8 cellular contexts compared by ENCODE assay signal in the genomic region with DNA sequence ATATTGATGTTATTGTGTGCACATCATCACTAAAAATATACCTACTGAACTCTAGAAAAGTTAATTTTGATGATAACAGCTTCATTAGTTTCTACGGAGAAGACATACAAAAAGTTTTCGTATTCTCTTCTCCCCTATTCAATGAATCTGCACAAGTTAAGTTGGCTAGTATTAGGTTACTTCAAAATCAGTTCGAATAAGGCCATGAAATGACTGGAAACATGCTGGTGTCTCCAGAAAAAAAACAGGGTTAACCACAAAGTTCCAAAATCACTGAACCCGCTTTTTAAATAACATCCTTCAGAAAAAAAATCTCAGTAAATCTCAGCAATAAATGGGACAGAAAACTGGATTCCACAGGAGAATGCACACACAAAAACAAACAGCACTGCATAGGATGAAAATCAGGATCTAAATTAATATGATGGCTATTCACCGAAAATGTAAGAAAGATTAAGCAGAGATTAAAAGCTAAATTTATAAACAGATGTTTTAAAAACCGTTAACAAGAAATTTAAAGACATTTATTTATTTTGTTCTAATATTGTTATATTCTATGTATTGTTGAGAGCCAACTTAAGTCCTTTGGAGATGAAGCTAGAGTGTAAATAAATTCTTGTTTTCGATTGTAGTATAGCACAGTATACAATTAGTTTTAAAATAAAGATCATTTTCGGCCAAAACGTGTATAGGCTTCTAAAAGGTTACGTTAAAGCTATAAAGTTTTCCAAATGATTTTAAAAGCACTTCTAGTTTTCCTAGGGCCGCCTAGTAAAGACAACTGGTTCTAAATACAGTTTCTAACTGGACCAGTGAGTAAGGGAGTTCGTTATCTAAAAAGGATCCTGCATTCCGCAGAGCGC. TPM values are rescaled to one million over a fixed set of nuclear protein-coding genes. Genes with fewer than 3 reads are reported as not detected.
DNase-seq lines count a peak whose midpoint lies in the region; ATAC-seq and TF ChIP-seq lines count a peak whose summit lies in the region.

No MANE protein-coding gene starts in this region.

- ATAC-seq in activated naive CD4-positive, alpha-beta T cell treated with anti-CD3 and anti-CD28 coated beads, Interleukin-2, amount 50 U/mL, for 72 hours = no peak
- no peak for ATAC-seq in HG03139 (IDR thresholded peaks at IDR 0.05; ENCODE audit: unreplicated experiment)

- H3K27me3 Mint-ChIP-seq in activated naive CD4-positive, alpha-beta T cell treated with anti-CD3 and anti-CD28 coated beads for 36 hours (ENCODE audit: low read depth) = peaks cover 34% of the 10 kb centered on the region

- H3K4me1 Mint-ChIP-seq in activated naive CD4-positive, alpha-beta T cell treated with anti-CD3 and anti-CD28 coated beads for 36 hours (ENCODE audit: low read depth) = peaks cover 6% of the 10 kb centered on the region

- H3K27ac ChIP-seq in breast epithelium (no peak overlapping the region), mesodermal cell (ENCODE audit: low read depth, low read length, severe bottlenecking) (no peak overlapping the region), thymus (ENCODE audit: low read depth) (no peak overlapping the region)

- H3K9me3 Mint-ChIP-seq in activated naive CD4-positive, alpha-beta T cell treated with anti-CD3 and anti-CD28 coated beads for 36 hours = no peaks in the 10 kb centered on the region
- H3K9me3 Mint-ChIP-seq in activated naive CD4-positive, alpha-beta T cell treated with anti-CD3 and anti-CD28 coated beads, Interleukin-2, amount 50 U/mL, for 72 hours = no peaks in the 10 kb centered on the region

- no peak for DNase-seq in activated naive CD4-positive, alpha-beta T cell treated with anti-CD3 and anti-CD28 coated beads for 36 hours
- no peak for DNase-seq in activated naive CD4-positive, alpha-beta T cell treated with anti-CD3 and anti-CD28 coated beads, Interleukin-2, amount 50 U/mL, for 72 hours (ENCODE audit: low spot score in 2 of 2)
- DNase-seq in breast epithelium (ENCODE audit: low spot score in 2 of 2) (no peak), A172 (ENCODE audit: low spot score) (no peak), head of caudate nucleus (no peak)

- peak overlapping the region; percentile 82 for H3K4me3 Mint-ChIP-seq in activated naive CD4-positive, alpha-beta T cell treated with anti-CD3 and anti-CD28 coated beads for 36 hours

- intact Hi-C loops in activated naive CD4-positive, alpha-beta T cell treated with anti-CD3 and anti-CD28 coated beads for 36 hours (cut with micrococcal nuclease) = loop anchor here (1.0 to 5.0 kb wide), 4 partner anchors 91 to 649 kb away; no protein-coding TSS in a partner anchor
- intact Hi-C loops in breast epithelium (cut with DNase I; ENCODE audit: low total_unique reads) (no loop called here), head of caudate nucleus (cut with DNase I) (loop anchor here (2.0 to 5.0 kb wide), 2 partner anchors 41 to 149 kb away; no protein-coding TSS in a partner anchor)

- H3K27ac Mint-ChIP-seq in activated naive CD4-positive, alpha-beta T cell treated with anti-CD3 and anti-CD28 coated beads for 36 hours = no peak overlapping the region
- H3K27ac Mint-ChIP-seq in activated naive CD4-positive, alpha-beta T cell treated with anti-CD3 and anti-CD28 coated beads, Interleukin-2, amount 50 U/mL, for 72 hours = no peak overlapping the region

- CTCF ChIA-PET in activated naive CD4-positive, alpha-beta T cell treated with anti-CD3 and anti-CD28 coated beads for 36 hours (lab: Charles Lee) = interaction anchor here (0.9 to 7.8 kb wide), 18 partner anchors 8 to 207 kb away, joined by 3 to 309 read pairs (median 6); a partner anchor contains a TSS

- 0 to 31% methylated on average over 3 to 8 of the region's 14 CpGs for WGBS in mesodermal cell (ENCODE audit: insufficient coverage in 2 of 2), 2 experiments
- 56% methylated on average over 14 of the region's 14 CpGs for WGBS in thymus

- H3K9me3 ChIP-seq in breast epithelium (no peaks in the 10 kb centered on the region), mesodermal cell (ENCODE audit: control insufficient read depth, low read length) (no peaks in the 10 kb centered on the region), thymus (ENCODE audit: control insufficient read depth) (no peaks in the 10 kb centered on the region)

- H3K4me1 ChIP-seq in breast epithelium (no peaks in the 10 kb centered on the region), mesodermal cell (ENCODE audit: control insufficient read depth, insufficient read depth, low read length, poor library complexity, severe bottlenecking) (no peaks in the 10 kb centered on the region), thymus (ENCODE audit: control insufficient read depth, insufficient read depth, low read length) (peaks cover 5% of the 10 kb centered on the region)

- no peak for TF ChIP-seq CTCF in breast epithelium (IDR thresholded peaks at IDR 0.05)

- H3K36me3 ChIP-seq in breast epithelium (no peaks in the 10 kb centered on the region), mesodermal cell (ENCODE audit: control insufficient read depth, insufficient read depth, low read length) (no peaks in the 10 kb centered on the region), thymus (ENCODE audit: control insufficient read depth, insufficient read depth) (no peaks in the 10 kb centered on the region)

- H3K4me3 ChIP-seq in breast epithelium = peak overlapping the region in 2 of 3 donors; percentile 61 to 79
- H3K4me3 ChIP-seq in mesodermal cell (ENCODE audit: extremely low read depth, insufficient read depth, low read length, poor library complexity, severe bottlenecking) = peak overlapping the region; percentile 48
- H3K4me3 ChIP-seq in thymus (ENCODE audit: low read length) = peak overlapping the region; percentile 44

- no peaks in the 10 kb centered on the region for H3K36me3 Mint-ChIP-seq in activated naive CD4-positive, alpha-beta T cell treated with anti-CD3 and anti-CD28 coated beads for 36 hours (ENCODE audit: low read depth)
- no peaks in the 10 kb centered on the region for H3K36me3 Mint-ChIP-seq in activated naive CD4-positive, alpha-beta T cell treated with anti-CD3 and anti-CD28 coated beads, Interleukin-2, amount 50 U/mL, for 72 hours

- peaks cover 0 to 7% of the 10 kb centered on the region in 2 donors for H3K27me3 ChIP-seq in breast epithelium
- H3K27me3 ChIP-seq in thymus (ENCODE audit: control insufficient read depth, insufficient read depth) = peaks cover 17% of the 10 kb centered on the region

- TF ChIP-seq POLR2A in breast epithelium (IDR thresholded peaks at IDR 0.05) = no peak

RNA-seq across cellular contexts. Expression of a gene that starts 1.0 kb away (rescaled TPM):
- total RNA-seq in activated naive CD4-positive, alpha-beta T cell treated with anti-CD3 and anti-CD28 coated beads for 36 hours = under 1 TPM; 0.07 to 0.12 TPM
- total RNA-seq in activated naive CD4-positive, alpha-beta T cell treated with anti-CD3 and anti-CD28 coated beads, Interleukin-2, amount 50 U/mL, for 72 hours = not detected
- total RNA-seq in breast epithelium = 1 to 10 TPM in 2 of 3 donors, under 1 TPM in 1; under 0.01 to 1.9 (median 1.3) TPM
- 0.48 TPM for polyA plus RNA-seq in mesodermal cell (2013, experiment 1 of 2)
- polyA plus RNA-seq in mesodermal cell (2013, experiment 2 of 2) = 0.30 TPM
- 0.27 TPM for polyA plus RNA-seq in thymus
- not detected in 2 replicates for total RNA-seq in A172 (2014; rRNA removed; shearing (Covaris generic))
